Comparison of ENCODE assay signal across 1 cellular context in the genomic region with DNA sequence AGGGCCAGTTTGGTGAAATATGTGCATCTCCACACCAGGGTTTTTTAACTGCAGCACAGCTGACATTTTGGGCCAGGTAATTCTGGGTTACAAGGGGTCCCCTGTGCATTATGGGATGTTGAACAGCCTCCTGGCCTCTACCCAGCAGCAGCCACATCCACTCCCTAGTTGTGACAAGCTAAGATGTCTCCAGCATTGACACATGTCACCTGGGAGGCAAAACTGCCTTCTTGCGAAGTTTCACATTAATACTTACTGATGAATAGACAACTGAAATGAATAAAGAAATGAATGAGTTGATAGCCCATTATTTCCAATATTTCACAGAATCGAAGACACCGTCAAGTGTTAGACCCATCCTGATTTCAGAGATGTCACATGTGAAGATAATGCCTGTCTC.
TF ChIP-seq lines count a peak whose summit lies in the region.

No MANE protein-coding gene starts in this region.

TF ChIP-seq in K562, 482 proteins besides CTCF, POLR2A, EP300 and RAD21 (continued from another document):
- TF ChIP-seq, protein P1, sequence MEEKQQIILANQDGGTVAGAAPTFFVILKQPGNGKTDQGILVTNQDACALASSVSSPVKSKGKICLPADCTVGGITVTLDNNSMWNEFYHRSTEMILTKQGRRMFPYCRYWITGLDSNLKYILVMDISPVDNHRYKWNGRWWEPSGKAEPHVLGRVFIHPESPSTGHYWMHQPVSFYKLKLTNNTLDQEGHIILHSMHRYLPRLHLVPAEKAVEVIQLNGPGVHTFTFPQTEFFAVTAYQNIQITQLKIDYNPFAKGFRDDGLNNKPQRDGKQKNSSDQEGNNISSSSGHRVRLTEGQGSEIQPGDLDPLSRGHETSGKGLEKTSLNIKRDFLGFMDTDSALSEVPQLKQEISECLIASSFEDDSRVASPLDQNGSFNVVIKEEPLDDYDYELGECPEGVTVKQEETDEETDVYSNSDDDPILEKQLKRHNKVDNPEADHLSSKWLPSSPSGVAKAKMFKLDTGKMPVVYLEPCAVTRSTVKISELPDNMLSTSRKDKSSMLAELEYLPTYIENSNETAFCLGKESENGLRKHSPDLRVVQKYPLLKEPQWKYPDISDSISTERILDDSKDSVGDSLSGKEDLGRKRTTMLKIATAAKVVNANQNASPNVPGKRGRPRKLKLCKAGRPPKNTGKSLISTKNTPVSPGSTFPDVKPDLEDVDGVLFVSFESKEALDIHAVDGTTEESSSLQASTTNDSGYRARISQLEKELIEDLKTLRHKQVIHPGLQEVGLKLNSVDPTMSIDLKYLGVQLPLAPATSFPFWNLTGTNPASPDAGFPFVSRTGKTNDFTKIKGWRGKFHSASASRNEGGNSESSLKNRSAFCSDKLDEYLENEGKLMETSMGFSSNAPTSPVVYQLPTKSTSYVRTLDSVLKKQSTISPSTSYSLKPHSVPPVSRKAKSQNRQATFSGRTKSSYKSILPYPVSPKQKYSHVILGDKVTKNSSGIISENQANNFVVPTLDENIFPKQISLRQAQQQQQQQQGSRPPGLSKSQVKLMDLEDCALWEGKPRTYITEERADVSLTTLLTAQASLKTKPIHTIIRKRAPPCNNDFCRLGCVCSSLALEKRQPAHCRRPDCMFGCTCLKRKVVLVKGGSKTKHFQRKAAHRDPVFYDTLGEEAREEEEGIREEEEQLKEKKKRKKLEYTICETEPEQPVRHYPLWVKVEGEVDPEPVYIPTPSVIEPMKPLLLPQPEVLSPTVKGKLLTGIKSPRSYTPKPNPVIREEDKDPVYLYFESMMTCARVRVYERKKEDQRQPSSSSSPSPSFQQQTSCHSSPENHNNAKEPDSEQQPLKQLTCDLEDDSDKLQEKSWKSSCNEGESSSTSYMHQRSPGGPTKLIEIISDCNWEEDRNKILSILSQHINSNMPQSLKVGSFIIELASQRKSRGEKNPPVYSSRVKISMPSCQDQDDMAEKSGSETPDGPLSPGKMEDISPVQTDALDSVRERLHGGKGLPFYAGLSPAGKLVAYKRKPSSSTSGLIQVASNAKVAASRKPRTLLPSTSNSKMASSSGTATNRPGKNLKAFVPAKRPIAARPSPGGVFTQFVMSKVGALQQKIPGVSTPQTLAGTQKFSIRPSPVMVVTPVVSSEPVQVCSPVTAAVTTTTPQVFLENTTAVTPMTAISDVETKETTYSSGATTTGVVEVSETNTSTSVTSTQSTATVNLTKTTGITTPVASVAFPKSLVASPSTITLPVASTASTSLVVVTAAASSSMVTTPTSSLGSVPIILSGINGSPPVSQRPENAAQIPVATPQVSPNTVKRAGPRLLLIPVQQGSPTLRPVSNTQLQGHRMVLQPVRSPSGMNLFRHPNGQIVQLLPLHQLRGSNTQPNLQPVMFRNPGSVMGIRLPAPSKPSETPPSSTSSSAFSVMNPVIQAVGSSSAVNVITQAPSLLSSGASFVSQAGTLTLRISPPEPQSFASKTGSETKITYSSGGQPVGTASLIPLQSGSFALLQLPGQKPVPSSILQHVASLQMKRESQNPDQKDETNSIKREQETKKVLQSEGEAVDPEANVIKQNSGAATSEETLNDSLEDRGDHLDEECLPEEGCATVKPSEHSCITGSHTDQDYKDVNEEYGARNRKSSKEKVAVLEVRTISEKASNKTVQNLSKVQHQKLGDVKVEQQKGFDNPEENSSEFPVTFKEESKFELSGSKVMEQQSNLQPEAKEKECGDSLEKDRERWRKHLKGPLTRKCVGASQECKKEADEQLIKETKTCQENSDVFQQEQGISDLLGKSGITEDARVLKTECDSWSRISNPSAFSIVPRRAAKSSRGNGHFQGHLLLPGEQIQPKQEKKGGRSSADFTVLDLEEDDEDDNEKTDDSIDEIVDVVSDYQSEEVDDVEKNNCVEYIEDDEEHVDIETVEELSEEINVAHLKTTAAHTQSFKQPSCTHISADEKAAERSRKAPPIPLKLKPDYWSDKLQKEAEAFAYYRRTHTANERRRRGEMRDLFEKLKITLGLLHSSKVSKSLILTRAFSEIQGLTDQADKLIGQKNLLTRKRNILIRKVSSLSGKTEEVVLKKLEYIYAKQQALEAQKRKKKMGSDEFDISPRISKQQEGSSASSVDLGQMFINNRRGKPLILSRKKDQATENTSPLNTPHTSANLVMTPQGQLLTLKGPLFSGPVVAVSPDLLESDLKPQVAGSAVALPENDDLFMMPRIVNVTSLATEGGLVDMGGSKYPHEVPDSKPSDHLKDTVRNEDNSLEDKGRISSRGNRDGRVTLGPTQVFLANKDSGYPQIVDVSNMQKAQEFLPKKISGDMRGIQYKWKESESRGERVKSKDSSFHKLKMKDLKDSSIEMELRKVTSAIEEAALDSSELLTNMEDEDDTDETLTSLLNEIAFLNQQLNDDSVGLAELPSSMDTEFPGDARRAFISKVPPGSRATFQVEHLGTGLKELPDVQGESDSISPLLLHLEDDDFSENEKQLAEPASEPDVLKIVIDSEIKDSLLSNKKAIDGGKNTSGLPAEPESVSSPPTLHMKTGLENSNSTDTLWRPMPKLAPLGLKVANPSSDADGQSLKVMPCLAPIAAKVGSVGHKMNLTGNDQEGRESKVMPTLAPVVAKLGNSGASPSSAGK (IDR thresholded peaks at IDR 0.05) = no peak
